Comparison of ENCODE assay signal across 9 cellular contexts in genomic region chr16:88662222-88662842, GRCh38. TPM values are rescaled to one million over a fixed set of nuclear protein-coding genes. Genes with fewer than 3 reads are reported as not detected.
DNase-seq lines count a peak whose midpoint lies in the region; ATAC-seq, FAIRE-seq and TF ChIP-seq lines count a peak whose summit lies in the region.
"Had no signal": no experiment of that assay in that cellular context is flagged by ENCODE, and none has a peak within 500 bp of the region (broad histone marks: within the 10 kb centered on the region; RNA-seq: fewer than 3 reads in every experiment).

No MANE protein-coding gene starts in this region.

- peak overlapping the region; percentile 72 for H3K4me2 ChIP-seq in GM23248 (ENCODE audit: unreplicated experiment)

- H4K20me1 ChIP-seq in GM23248 (ENCODE audit: insufficient read depth), result no peaks in the 10 kb centered on the region

- 0 out of 2 replicates have a peak, but pooled peaks cover 4% of the 10 kb centered on the region for H3K4me1 ChIP-seq in GM23248 (ENCODE audit: insufficient read depth)
- H3K4me1 ChIP-seq in iPS DF 6.9 (ENCODE audit: control insufficient read depth, insufficient read depth, low read length), result no peaks in the 10 kb centered on the region

- no peaks in the 10 kb centered on the region for H3K9me3 ChIP-seq in GM23248 (ENCODE audit: low read depth)
- H3K9me3 ChIP-seq in iPS DF 6.9 (ENCODE audit: control insufficient read depth, insufficient read depth, low read length), result no peaks in the 10 kb centered on the region

- peaks cover 24% of the 10 kb centered on the region for H3K4me1 Mint-ChIP-seq in activated CD8-positive, alpha-beta T cell treated with anti-CD3 and anti-CD28 coated beads, Interleukin-2, amount 10 ng/mL, durations not matched to agents 7 days and 5 days (ENCODE audit: low read depth)
- H3K4me1 Mint-ChIP-seq in stimulated activated naive B cell treated with anti-CD40 and anti-IgM and Interleukin-4, amounts not matched to agents 10 μg/mL and 1 μg/mL and 100 μg/mL, for 72 hours, result peaks cover 24 to 41% of the 10 kb centered on the region in 2 donors

- peak overlapping the region; percentile 90 for H3K27ac Mint-ChIP-seq in activated CD8-positive, alpha-beta T cell treated with anti-CD3 and anti-CD28 coated beads, Interleukin-2, amount 10 ng/mL, durations not matched to agents 7 days and 5 days
- H3K27ac Mint-ChIP-seq in stimulated activated naive B cell treated with anti-CD40 and anti-IgM and Interleukin-4, amounts not matched to agents 10 μg/mL and 1 μg/mL and 100 μg/mL, for 72 hours, result peak overlapping the region; percentile 94

- POLR2A ChIA-PET in activated CD8-positive, alpha-beta T cell treated with anti-CD3 and anti-CD28 coated beads, Interleukin-2, amount 10 ng/mL, durations not matched to agents 7 days and 5 days (lab: Charles Lee), result interaction anchor here (0.6 to 1.6 kb wide), 2 partner anchors 10 to 39 kb away, joined by 3 to 7 read pairs; no protein-coding TSS in a partner anchor

- peaks cover 23% of the 10 kb centered on the region for H3K79me2 ChIP-seq in GM23248 (ENCODE audit: insufficient read depth)

- peak overlapping the region; percentile 91 for H3K9ac ChIP-seq in GM23248

- H3K9me3 Mint-ChIP-seq in activated CD8-positive, alpha-beta T cell treated with anti-CD3 and anti-CD28 coated beads, Interleukin-2, amount 10 ng/mL, durations not matched to agents 7 days and 5 days (ENCODE audit: insufficient read depth), result no peaks in the 10 kb centered on the region
- no peaks in the 10 kb centered on the region for H3K9me3 Mint-ChIP-seq in stimulated activated naive B cell treated with anti-CD40 and anti-IgM and Interleukin-4, amounts not matched to agents 10 μg/mL and 1 μg/mL and 100 μg/mL, for 72 hours

- peak; percentile 4 for ATAC-seq in activated CD8-positive, alpha-beta T cell treated with anti-CD3 and anti-CD28 coated beads, Interleukin-2, amount 10 ng/mL, durations not matched to agents 7 days and 5 days
- ATAC-seq in stimulated activated naive B cell treated with anti-CD40 and anti-IgM and Interleukin-4, amounts not matched to agents 10 μg/mL and 1 μg/mL and 100 μg/mL, for 72 hours (replicated peaks), result peak; percentile 3 to 5

- H3K27me3 ChIP-seq in GM23248 (replicated peaks; ENCODE audit: insufficient read depth) (no peaks in the 10 kb centered on the region), iPS DF 6.9 (ENCODE audit: control insufficient read depth, insufficient read depth, low read length) (no peaks in the 10 kb centered on the region)

- H3K36me3 ChIP-seq in GM23248 (ENCODE audit: low read depth), result no peaks in the 10 kb centered on the region
- peaks cover 10% of the 10 kb centered on the region; the same call in 1 of the 2 replicates for H3K36me3 ChIP-seq in iPS DF 6.9 (ENCODE audit: control insufficient read depth, insufficient read depth, low read length)

- H3K4me3 Mint-ChIP-seq in activated CD8-positive, alpha-beta T cell treated with anti-CD3 and anti-CD28 coated beads, Interleukin-2, amount 10 ng/mL, durations not matched to agents 7 days and 5 days, result peak overlapping the region; percentile 96
- peak overlapping the region; percentile 96 to 99 for H3K4me3 Mint-ChIP-seq in stimulated activated naive B cell treated with anti-CD40 and anti-IgM and Interleukin-4, amounts not matched to agents 10 μg/mL and 1 μg/mL and 100 μg/mL, for 72 hours

- in situ Hi-C loops in GM23248 (cut with MboI), result no loop called here

- DNase-seq in AG09309 (ENCODE audit: low read depth) (no peak), GM23248 (peak; percentile 41), iPS DF 6.9 (ENCODE audit: low read depth, low spot score) (no peak), HTR-8/SVneo (ENCODE audit: insufficient read length, low spot score) (no peak), epidermal melanocyte (ENCODE audit: insufficient read length, low spot score) (no peak), kidney tubule cell (ENCODE audit: low spot score) (no peak)
- peak; percentile 37 for DNase-seq in activated CD8-positive, alpha-beta T cell treated with anti-CD3 and anti-CD28 coated beads, Interleukin-2, amount 10 ng/mL, durations not matched to agents 7 days and 5 days
- no peak for DNase-seq in stimulated activated naive B cell treated with anti-CD40 and anti-IgM and Interleukin-4, amounts not matched to agents 10 μg/mL and 1 μg/mL and 100 μg/mL, for 72 hours

- H3K27me3 Mint-ChIP-seq in activated CD8-positive, alpha-beta T cell treated with anti-CD3 and anti-CD28 coated beads, Interleukin-2, amount 10 ng/mL, durations not matched to agents 7 days and 5 days (ENCODE audit: low read depth), result no peaks in the 10 kb centered on the region
- no peaks in the 10 kb centered on the region for H3K27me3 Mint-ChIP-seq in stimulated activated naive B cell treated with anti-CD40 and anti-IgM and Interleukin-4, amounts not matched to agents 10 μg/mL and 1 μg/mL and 100 μg/mL, for 72 hours

- no peaks in the 10 kb centered on the region for H3F3A ChIP-seq in GM23248 (ENCODE audit: insufficient read depth)

- no peak for FAIRE-seq in HTR-8/SVneo (lab: Jason Lieb, UNC)

- no peaks in the 10 kb centered on the region for H3K9me2 ChIP-seq in GM23248 (ENCODE audit: insufficient read depth)

- H3K27ac ChIP-seq in GM23248 (peak overlapping the region; percentile 57; the same call in 1 of the 2 replicates), iPS DF 6.9 (ENCODE audit: low read length) (no peak overlapping the region)

- peak overlapping the region; percentile 88 for H3K4me3 ChIP-seq in AG09309 (ENCODE audit: control insufficient read depth, low read depth, low read length)
- H3K4me3 ChIP-seq in GM23248, result peak overlapping the region; percentile 80
- H3K4me3 ChIP-seq in iPS DF 6.9 (ENCODE audit: low read length), result peak overlapping the region; percentile 91

- CTCF ChIA-PET in activated CD8-positive, alpha-beta T cell treated with anti-CD3 and anti-CD28 coated beads, Interleukin-2, amount 10 ng/mL, durations not matched to agents 7 days and 5 days (lab: Charles Lee), result interaction anchor here (0.7 to 1.9 kb wide), 4 partner anchors 10 to 92 kb away, joined by 3 to 6 read pairs (median 4); partner anchors contain the start of gene ZC3H18

- no peak for TF ChIP-seq CTCF in AG09309 (IDR thresholded peaks at IDR 0.05; ENCODE audit: control insufficient read depth, insufficient read depth, low read depth, low read length, missing control alignments)

- peaks cover 22% of the 10 kb centered on the region for H3K36me3 Mint-ChIP-seq in activated CD8-positive, alpha-beta T cell treated with anti-CD3 and anti-CD28 coated beads, Interleukin-2, amount 10 ng/mL, durations not matched to agents 7 days and 5 days (ENCODE audit: low read depth)
- H3K36me3 Mint-ChIP-seq in stimulated activated naive B cell treated with anti-CD40 and anti-IgM and Interleukin-4, amounts not matched to agents 10 μg/mL and 1 μg/mL and 100 μg/mL, for 72 hours, result peaks cover 25% of the 10 kb centered on the region in 2 donors

- WGBS in GM23248 (ENCODE audit: low coverage in 1 of 2, low lambda C conversion rate in 2 of 2, missing lambda C conversion rate in 2 of 2), 2 experiments, result 0 to 1% methylated on average over 31 to 32 of the region's 49 CpGs
- WGBS in iPS DF 6.9 (ENCODE audit: insufficient coverage, insufficient read length), result no CpG with 5 or more reads among the region's 49 CpGs

- H2AFZ ChIP-seq in GM23248, result peak overlapping the region; percentile 92

RNA-seq across cellular contexts. Expression of gene MVD, which starts 0.6 kb away (rescaled TPM):
- total RNA-seq in GM23248 (2014; rRNA removed; shearing (Covaris generic)), result 25.0 and 29.1 TPM in 2 replicates
- polyA plus RNA-seq in GM23248 (2016; fragmentation: Nextera tagmentation; extraction: Ambion mirVana), result 27.4 and 28.6 TPM in 2 replicates
- 10 to 100 TPM; 86.0 to 96.1 TPM for total RNA-seq in activated CD8-positive, alpha-beta T cell treated with anti-CD3 and anti-CD28 coated beads, Interleukin-2, amount 10 ng/mL, durations not matched to agents 7 days and 5 days

RNA-seq across cellular contexts. Expression of gene CYBA, which starts 11.5 kb away (rescaled TPM):
- total RNA-seq in GM23248 (2014; rRNA removed; shearing (Covaris generic)), result 332 and 338 TPM in 2 replicates
- 270 and 283 TPM in 2 replicates for polyA plus RNA-seq in GM23248 (2016; fragmentation: Nextera tagmentation; extraction: Ambion mirVana)
- total RNA-seq in activated CD8-positive, alpha-beta T cell treated with anti-CD3 and anti-CD28 coated beads, Interleukin-2, amount 10 ng/mL, durations not matched to agents 7 days and 5 days, result 100 to 1,000 TPM; 568 to 599 TPM

RNA-seq across cellular contexts. Expression of gene IL17C, which starts 24.0 kb away (rescaled TPM):
- total RNA-seq in GM23248 (2014; rRNA removed; shearing (Covaris generic)), result not detected in 2 replicates
- not detected in 2 replicates for polyA plus RNA-seq in GM23248 (2016; fragmentation: Nextera tagmentation; extraction: Ambion mirVana)
- total RNA-seq in activated CD8-positive, alpha-beta T cell treated with anti-CD3 and anti-CD28 coated beads, Interleukin-2, amount 10 ng/mL, durations not matched to agents 7 days and 5 days, result under 1 TPM in 1 of 2 experiments, not detected in 1; 0.37 TPM
- total RNA-seq: lung microvascular endothelial cell had no signal

RNA-seq across cellular contexts. Expression of gene SNAI3, which starts 24.0 kb away (rescaled TPM):
- total RNA-seq in GM23248 (2014; rRNA removed; shearing (Covaris generic)), result not detected in 2 replicates
- polyA plus RNA-seq in GM23248 (2016; fragmentation: Nextera tagmentation; extraction: Ambion mirVana), result 0.35 and 0.71 TPM in 2 replicates
- total RNA-seq in activated CD8-positive, alpha-beta T cell treated with anti-CD3 and anti-CD28 coated beads, Interleukin-2, amount 10 ng/mL, durations not matched to agents 7 days and 5 days, result 10 to 100 TPM; 13.4 to 14.3 TPM

RNA-seq across cellular contexts. Expression of gene RNF166, which starts 43.9 kb away (rescaled TPM):
- 13.7 and 14.6 TPM in 2 replicates for total RNA-seq in GM23248 (2014; rRNA removed; shearing (Covaris generic))
- 8.2 and 8.9 TPM in 2 replicates for polyA plus RNA-seq in GM23248 (2016; fragmentation: Nextera tagmentation; extraction: Ambion mirVana)
- 100 to 1,000 TPM; 144 to 166 TPM for total RNA-seq in activated CD8-positive, alpha-beta T cell treated with anti-CD3 and anti-CD28 coated beads, Interleukin-2, amount 10 ng/mL, durations not matched to agents 7 days and 5 days

Comparison
In these comparisons a context has a peak if more than half of its experiments do, and no peak if none do; other contexts are left out.
1. DNase-seq: peak in GM23248 (single experiment) and activated CD8-positive, alpha-beta T cell treated with anti-CD3 and anti-CD28 coated beads, Interleukin-2, amount 10 ng/mL, durations not matched to agents 7 days and 5 days (single experiment); none in AG09309 (single experiment), iPS DF 6.9 (single experiment), stimulated activated naive B cell treated with anti-CD40 and anti-IgM and Interleukin-4, amounts not matched to agents 10 μg/mL and 1 μg/mL and 100 μg/mL, for 72 hours (single experiment), HTR-8/SVneo (single experiment), epidermal melanocyte (single experiment) and kidney tubule cell (single experiment).
2. Peak in every context shown above with its lines, with median percentiles within 50 percentile points of each other: H3K4me3 ChIP-seq.